23 cellular contexts compared by ENCODE assay signal in genomic region chr1:185823471-185823870, GRCh38.
DNase-seq lines count a peak whose midpoint lies in the region; FAIRE-seq and TF ChIP-seq lines count a peak whose summit lies in the region.
"Had no signal": no experiment of that assay in that cellular context is flagged by ENCODE, and none has a peak within 500 bp of the region (broad histone marks: within the 10 kb centered on the region; RNA-seq: fewer than 3 reads in every experiment).

No MANE protein-coding gene starts in this region.

- peak; percentile 58 for FAIRE-seq in RCC 7860 (lab: Jason Lieb, UNC)
- FAIRE-seq: G401.6, H54, kidney had no signal

- H3K4me1 ChIP-seq in right atrium auricular region = peaks cover 0 to 12% of the 10 kb centered on the region in 2 donors
- H3K4me1 ChIP-seq: pancreas had no signal

- H3K9me3 ChIP-seq in right atrium auricular region = no peaks in the 10 kb centered on the region
- H3K9me3 ChIP-seq: esophagus muscularis mucosa, pancreas had no signal

- H3K27me3 ChIP-seq in right atrium auricular region = no peaks in the 10 kb centered on the region
- H3K27me3 ChIP-seq: BLaER1 treated with 17β-estradiol and CSF1 and Interleukin-3, amounts not matched to agents 10 nM and 100 nM; esophagus muscularis mucosa; hepatocyte had no signal

- no peaks in the 10 kb centered on the region for H3K36me3 ChIP-seq in right atrium auricular region
- H3K36me3 ChIP-seq: BLaER1 treated with 17β-estradiol and CSF1 and Interleukin-3, amounts not matched to agents 10 nM and 100 nM; esophagus muscularis mucosa; pancreas had no signal

- no peak for TF ChIP-seq CTCF in cardiac fibroblast (IDR thresholded peaks at IDR 0.05; ENCODE audit: low read depth, low read length)
- no peak for TF ChIP-seq CTCF in right atrium auricular region (IDR thresholded peaks at IDR 0.05)

- DNase-seq in A172 (ENCODE audit: low spot score) = peak; percentile 26
- no peak for DNase-seq in RCC 7860 (ENCODE audit: low spot score)
- peak; percentile 28 to 50 for DNase-seq in cardiac fibroblast (ENCODE audit: low read depth in 2 of 2)
- DNase-seq in iris pigment epithelial cell (ENCODE audit: low read depth) = peak; percentile 70
- no peak for DNase-seq in effector CD4-positive, alpha-beta T cell
- DNase-seq in medulla oblongata (ENCODE audit: extremely low spot score) = no peak
- DNase-seq in NCI-H2029 treated with DMSO at 0.1 percent for 48 hours (lab: John Stamatoyannopoulos, UW) = no peak
- DNase-seq in right atrium auricular region (ENCODE audit: low spot score) = no peak
- DNase-seq: 8988T; activated naive CD8-positive, alpha-beta T cell treated with anti-CD3 and anti-CD28 coated beads for 36 hours; effector memory CD4-positive, alpha-beta T cell; kidney; naive thymus-derived CD8-positive, alpha-beta T cell; NCI-H1417; pancreas; stimulated activated CD4-positive, alpha-beta T cell treated with anti-CD3 and anti-CD28 coated beads, Interleukin-2, amount 100 ng/mL, for 48 hours; stimulated activated naive CD8-positive, alpha-beta T cell treated with anti-CD3 and anti-CD28 coated beads, Interleukin-15, amount 100 ng/mL, for 72 hours had no signal

- H3K4me3 ChIP-seq in cardiac fibroblast (replicated peaks in 1 of 2; ENCODE audit: low read depth in 2 of 2, low read length in 2 of 2) (no peak overlapping the region), right atrium auricular region (no peak overlapping the region)
- H3K4me3 ChIP-seq: BLaER1 treated with 17β-estradiol and CSF1 and Interleukin-3, amounts not matched to agents 10 nM and 100 nM; esophagus muscularis mucosa; hepatocyte; pancreas; SK-N-MC had no signal

- H3K27ac ChIP-seq in right atrium auricular region = no peak overlapping the region
- H3K27ac ChIP-seq: esophagus muscularis mucosa, hepatocyte, pancreas, SK-N-MC had no signal

Comparison
In these comparisons a context has a peak if more than half of its experiments do, and no peak if none do; other contexts are left out.
1. DNase-seq: peak in A172 (single experiment), cardiac fibroblast (2 of 2) and iris pigment epithelial cell (single experiment); none in RCC 7860 (single experiment), effector CD4-positive, alpha-beta T cell (single experiment), medulla oblongata (single experiment), NCI-H2029 treated with DMSO at 0.1 percent for 48 hours (single experiment) and right atrium auricular region (single experiment).